Comparison of ENCODE assay signal across 30 cellular contexts in the genomic region with DNA sequence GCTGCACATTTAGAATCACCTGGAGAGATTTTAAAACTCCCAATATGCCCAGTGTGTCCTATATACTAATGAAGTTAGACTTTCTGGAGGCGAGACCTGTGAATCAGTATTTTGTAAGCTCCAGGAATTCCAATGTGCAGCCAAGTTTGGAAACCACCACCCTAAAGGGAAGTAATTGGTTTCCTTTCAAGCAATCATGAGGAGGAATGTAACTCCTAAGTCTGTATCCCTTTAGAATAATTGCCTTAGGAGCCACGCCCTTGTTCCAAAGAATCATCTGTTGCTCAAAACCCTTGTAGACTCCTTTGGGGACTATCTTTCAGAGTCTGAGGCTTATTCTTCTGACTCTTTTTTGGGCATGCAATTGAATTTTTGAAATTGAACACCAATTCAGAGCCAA.
"Had no signal": no experiment of that assay in that cellular context is flagged by ENCODE, and none has a peak within 500 bp of the region (broad histone marks: within the 10 kb centered on the region; RNA-seq: fewer than 3 reads in every experiment).

No MANE protein-coding gene starts in this region.

- H3K4me3 ChIP-seq: cardiac muscle cell, SJCRH30, SK-N-MC had no signal

- H3K9me3 ChIP-seq: SJCRH30 had no signal

- ATAC-seq: activated CD8-positive, alpha-beta T cell treated with anti-CD3 and anti-CD28 coated beads for 36 hours; activated T-cell treated with anti-CD3 and anti-CD28 coated beads, Interleukin-2, amount 50 U/mL, for 72 hours; activated T-helper 17 cell treated with anti-CD3 and anti-CD28 coated beads, Interleukin-2, amount 50 U/mL, for 72 hours; Panc1 had no signal

- H3K27me3 ChIP-seq: cardiac muscle cell, SJCRH30 had no signal

- H3K4me1 ChIP-seq: SJCRH30 had no signal

- H3K27me3 Mint-ChIP-seq: activated CD4-positive, alpha-beta T cell treated with anti-CD3 and anti-CD28 coated beads, Interleukin-2, amount 10 ng/mL, durations not matched to agents 24 days and 14 days had no signal

- H3K36me3 Mint-ChIP-seq: activated naive CD8-positive, alpha-beta T cell treated with anti-CD3 and anti-CD28 coated beads for 36 hours had no signal

- H3K27ac Mint-ChIP-seq: activated CD4-positive, alpha-beta T cell treated with anti-CD3 and anti-CD28 coated beads, Interleukin-2, amount 10 ng/mL, durations not matched to agents 24 days and 14 days; activated CD8-positive, alpha-beta T cell treated with anti-CD3 and anti-CD28 coated beads for 36 hours; activated naive CD8-positive, alpha-beta T cell treated with anti-CD3 and anti-CD28 coated beads for 36 hours; activated T-cell treated with anti-CD3 and anti-CD28 coated beads, Interleukin-2, amount 50 U/mL, for 72 hours; activated T-helper 17 cell treated with anti-CD3 and anti-CD28 coated beads, Interleukin-2, amount 50 U/mL, for 72 hours; T-helper 1 cell treated with Interleukin-12 subunit alpha and Interleukin-12 subunit beta and Interleukin-4 antibody, amounts not matched to agents 30 μg/mL and 1 μg/mL, for 36 hours; T-helper 2 cell treated with Interferon-gamma antibody and Interleukin-4, amounts not matched to agents 5 μg/mL and 100 μg/mL, for 36 hours had no signal

- FAIRE-seq: TTC549 had no signal

- H3K9me3 Mint-ChIP-seq: activated CD8-positive, alpha-beta T cell treated with anti-CD3 and anti-CD28 coated beads for 36 hours; activated naive CD8-positive, alpha-beta T cell treated with anti-CD3 and anti-CD28 coated beads for 36 hours had no signal

- DNase-seq: activated CD4-positive, alpha-beta T cell treated with anti-CD3 and anti-CD28 coated beads, Interleukin-2, amount 10 ng/mL, durations not matched to agents 24 days and 14 days; activated CD4-positive, alpha-beta T cell treated with anti-CD3 and anti-CD28 coated beads, Interleukin-2, amount 50 U/mL, for 4 hours; activated CD8-positive, alpha-beta T cell treated with anti-CD3 and anti-CD28 coated beads for 36 hours; activated effector memory CD4-positive, alpha-beta T cell treated with anti-CD3 and anti-CD28 coated beads, Interleukin-2, amount 50 U/mL, for 16 hours; activated naive CD4-positive, alpha-beta T cell; activated naive CD4-positive, alpha-beta T cell treated with anti-CD3 and anti-CD28 coated beads, Interleukin-2, amount 50 U/mL, for 16 hours; activated naive CD8-positive, alpha-beta T cell treated with anti-CD3 and anti-CD28 coated beads for 36 hours; activated T-cell treated with anti-CD3 and anti-CD28 coated beads, Interleukin-2, amount 50 U/mL, for 1 hour; activated T-cell treated with anti-CD3 and anti-CD28 coated beads, Interleukin-2, amount 50 U/mL, for 72 hours; amniotic stem cell; aorta; NCI-H1092 treated with DMSO at 0.1 percent for 48 hours; NCI-H1417; NCI-H146; NCI-H187; NCI-H2029 treated with DMSO at 0.1 percent for 48 hours; NCI-H2107; NCI-H2171; NCI-H510A; NCI-H69; SHP77; SJCRH30 had no signal

- H3K36me3 ChIP-seq: cardiac muscle cell, SJCRH30 had no signal

- H3K27ac ChIP-seq: cardiac muscle cell, SJCRH30, SK-N-MC had no signal

- H3K4me1 Mint-ChIP-seq: activated CD4-positive, alpha-beta T cell treated with anti-CD3 and anti-CD28 coated beads, Interleukin-2, amount 10 ng/mL, durations not matched to agents 24 days and 14 days; activated naive CD8-positive, alpha-beta T cell treated with anti-CD3 and anti-CD28 coated beads for 36 hours; activated T-helper 17 cell treated with anti-CD3 and anti-CD28 coated beads, Interleukin-2, amount 50 U/mL, for 72 hours; central memory CD8-positive, alpha-beta T cell had no signal

- H3K4me3 Mint-ChIP-seq: activated CD4-positive, alpha-beta T cell treated with anti-CD3 and anti-CD28 coated beads, Interleukin-2, amount 10 ng/mL, durations not matched to agents 24 days and 14 days; activated CD8-positive, alpha-beta T cell treated with anti-CD3 and anti-CD28 coated beads for 36 hours; activated naive CD8-positive, alpha-beta T cell treated with anti-CD3 and anti-CD28 coated beads for 36 hours; activated T-cell treated with anti-CD3 and anti-CD28 coated beads, Interleukin-2, amount 50 U/mL, for 72 hours; activated T-helper 17 cell treated with anti-CD3 and anti-CD28 coated beads, Interleukin-2, amount 50 U/mL, for 72 hours; central memory CD8-positive, alpha-beta T cell; T-helper 1 cell treated with Interleukin-12 subunit alpha and Interleukin-12 subunit beta and Interleukin-4 antibody, amounts not matched to agents 30 μg/mL and 1 μg/mL, for 36 hours; T-helper 2 cell treated with Interferon-gamma antibody and Interleukin-4, amounts not matched to agents 5 μg/mL and 100 μg/mL, for 36 hours had no signal
